Comparison of ENCODE assay signal across 8 cellular contexts in genomic region chr11:75867778-75868374, GRCh38. TPM values are rescaled to one million over a fixed set of nuclear protein-coding genes. Genes with fewer than 3 reads are reported as not detected.
DNase-seq lines count a peak whose midpoint lies in the region; ATAC-seq and TF ChIP-seq lines count a peak whose summit lies in the region.

No MANE protein-coding gene starts in this region.

- no peak overlapping the region for H3K4me3 Mint-ChIP-seq in chondrocyte (ENCODE audit: unreplicated experiment)
- peak overlapping the region; percentile 1 for H3K4me3 Mint-ChIP-seq in stimulated activated memory B cell treated with anti-CD40 and anti-IgM and Interleukin-4, amounts not matched to agents 10 μg/mL and 1 μg/mL and 100 μg/mL, for 72 hours

- H3K9me3 Mint-ChIP-seq in chondrocyte (ENCODE audit: low read depth) = no peaks in the 10 kb centered on the region
- no peaks in the 10 kb centered on the region for H3K9me3 Mint-ChIP-seq in stimulated activated memory B cell treated with anti-CD40 and anti-IgM and Interleukin-4, amounts not matched to agents 10 μg/mL and 1 μg/mL and 100 μg/mL, for 72 hours

- peak; percentile 21 to 43 for DNase-seq in NOMO-1 (lab: John Stamatoyannopoulos, UW; ENCODE audit: unreplicated experiment in 2 of 2)
- no peak for DNase-seq in NOMO-1 treated with dmso at 0.1 percent for 144 hours (lab: John Stamatoyannopoulos, UW; ENCODE audit: unreplicated experiment)
- DNase-seq in Kasumi-1 (lab: John Stamatoyannopoulos, UW) = peak; percentile 59 to 72
- DNase-seq in T follicular helper cell (ENCODE audit: low read depth) = peak; percentile 18
- DNase-seq in chondrocyte (ENCODE audit: low spot score) = no peak
- DNase-seq in left lung = no peak

- H3K27ac ChIP-seq in left lung = no peak overlapping the region

- H3K4me1 Mint-ChIP-seq in chondrocyte (ENCODE audit: low read depth) = peaks cover 9% of the 10 kb centered on the region
- H3K4me1 Mint-ChIP-seq in stimulated activated memory B cell treated with anti-CD40 and anti-IgM and Interleukin-4, amounts not matched to agents 10 μg/mL and 1 μg/mL and 100 μg/mL, for 72 hours = peaks cover 64% of the 10 kb centered on the region

- no peak overlapping the region for H3K4me3 ChIP-seq in left lung

- H3K27me3 ChIP-seq in left lung = no peaks in the 10 kb centered on the region

- TF ChIP-seq CTCF in chondrocyte (IDR thresholded peaks at IDR 0.05) (peak; percentile 98), left lung (IDR thresholded peaks at IDR 0.05) (peak; percentile 59 to 72)

- H3K36me3 Mint-ChIP-seq in chondrocyte (ENCODE audit: low read depth) = no peaks in the 10 kb centered on the region
- H3K36me3 Mint-ChIP-seq in stimulated activated memory B cell treated with anti-CD40 and anti-IgM and Interleukin-4, amounts not matched to agents 10 μg/mL and 1 μg/mL and 100 μg/mL, for 72 hours = peaks cover 33% of the 10 kb centered on the region

- H3K4me1 ChIP-seq in left lung = peaks cover 0 to 46% of the 10 kb centered on the region in 2 donors

- H3K36me3 ChIP-seq in left lung = no peaks in the 10 kb centered on the region

- ATAC-seq in left lung (peak; percentile 87), GM19328 (IDR thresholded peaks at IDR 0.05; ENCODE audit: unreplicated experiment) (no peak)
- ATAC-seq in stimulated activated memory B cell treated with anti-CD40 and anti-IgM and Interleukin-4, amounts not matched to agents 10 μg/mL and 1 μg/mL and 100 μg/mL, for 72 hours = peak; percentile 72

- H3K27me3 Mint-ChIP-seq in chondrocyte (ENCODE audit: low read depth) = no peaks in the 10 kb centered on the region
- no peaks in the 10 kb centered on the region for H3K27me3 Mint-ChIP-seq in stimulated activated memory B cell treated with anti-CD40 and anti-IgM and Interleukin-4, amounts not matched to agents 10 μg/mL and 1 μg/mL and 100 μg/mL, for 72 hours

- H3K27ac Mint-ChIP-seq in chondrocyte (ENCODE audit: unreplicated experiment) = no peak overlapping the region
- peak overlapping the region; percentile 82 for H3K27ac Mint-ChIP-seq in stimulated activated memory B cell treated with anti-CD40 and anti-IgM and Interleukin-4, amounts not matched to agents 10 μg/mL and 1 μg/mL and 100 μg/mL, for 72 hours

- H3K9me3 ChIP-seq in left lung = no peaks in the 10 kb centered on the region

- intact Hi-C loops in left lung (cut with DNase I) = loop anchor here in 1 of 2 donors (5.0 kb wide), 1 partner anchor 66 kb away; no protein-coding TSS in a partner anchor

RNA-seq across cellular contexts. Expression of gene UVRAG, which starts 52.9 kb away (rescaled TPM):
- total RNA-seq in chondrocyte (15.7 to 32.5 TPM (median 16.9 TPM) in 3 replicates), left lung (10 to 100 TPM; 29.6 to 36.0 TPM)

Comparison
In these comparisons a context has a peak if more than half of its experiments do, and no peak if none do; other contexts are left out.
1. DNase-seq: peak in NOMO-1 (2 of 2), Kasumi-1 (2 of 2) and T follicular helper cell (single experiment); none in NOMO-1 treated with dmso at 0.1 percent for 144 hours (single experiment), chondrocyte (single experiment) and left lung (0 of 2).